Comparison of ENCODE assay signal across 1 cellular context in the genomic region with DNA sequence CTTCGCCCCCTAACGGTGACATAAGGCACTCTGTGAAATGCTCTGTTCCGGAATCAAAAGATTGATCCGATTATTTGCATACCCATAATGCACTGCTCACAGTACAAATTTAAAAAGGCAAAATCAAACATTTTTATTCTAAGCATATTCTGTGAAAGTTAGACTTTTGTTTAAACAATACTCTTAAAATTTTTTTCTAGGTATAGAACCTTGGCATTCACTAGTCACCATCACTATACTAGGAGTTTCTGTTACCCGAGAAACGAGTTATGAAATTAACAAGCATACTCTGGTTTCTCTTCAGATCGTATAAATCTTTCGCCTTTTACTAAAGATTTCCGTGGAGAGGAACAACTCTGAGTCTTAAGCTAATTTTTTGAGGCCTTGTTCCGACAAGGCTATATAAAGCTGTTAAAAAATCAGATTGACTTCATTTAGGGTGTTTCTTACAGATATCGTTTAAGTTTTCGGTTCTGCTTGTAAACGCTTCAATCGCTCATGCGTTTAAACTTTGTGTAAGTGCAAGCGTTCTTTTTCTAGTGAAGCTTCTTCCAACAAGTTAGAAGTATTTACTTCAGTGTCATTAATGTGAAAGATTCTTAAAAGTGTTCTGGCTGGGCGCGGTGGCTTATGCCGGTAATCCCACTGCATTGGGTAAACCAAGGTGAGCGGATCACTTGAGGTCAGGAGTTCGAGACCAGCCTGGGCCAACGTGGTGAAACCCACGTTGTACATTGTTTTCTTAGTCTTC.
TF ChIP-seq lines count a peak whose summit lies in the region.

TSS of gene RNU5B-1 (plus strand) at position 285 of the 751 bp plus-strand sequence.

TF ChIP-seq in HEK293, 187 proteins besides CTCF, POLR2A, EP300 and RAD21 (continued from another document and continues in another):
- TF ChIP-seq, protein P1, sequence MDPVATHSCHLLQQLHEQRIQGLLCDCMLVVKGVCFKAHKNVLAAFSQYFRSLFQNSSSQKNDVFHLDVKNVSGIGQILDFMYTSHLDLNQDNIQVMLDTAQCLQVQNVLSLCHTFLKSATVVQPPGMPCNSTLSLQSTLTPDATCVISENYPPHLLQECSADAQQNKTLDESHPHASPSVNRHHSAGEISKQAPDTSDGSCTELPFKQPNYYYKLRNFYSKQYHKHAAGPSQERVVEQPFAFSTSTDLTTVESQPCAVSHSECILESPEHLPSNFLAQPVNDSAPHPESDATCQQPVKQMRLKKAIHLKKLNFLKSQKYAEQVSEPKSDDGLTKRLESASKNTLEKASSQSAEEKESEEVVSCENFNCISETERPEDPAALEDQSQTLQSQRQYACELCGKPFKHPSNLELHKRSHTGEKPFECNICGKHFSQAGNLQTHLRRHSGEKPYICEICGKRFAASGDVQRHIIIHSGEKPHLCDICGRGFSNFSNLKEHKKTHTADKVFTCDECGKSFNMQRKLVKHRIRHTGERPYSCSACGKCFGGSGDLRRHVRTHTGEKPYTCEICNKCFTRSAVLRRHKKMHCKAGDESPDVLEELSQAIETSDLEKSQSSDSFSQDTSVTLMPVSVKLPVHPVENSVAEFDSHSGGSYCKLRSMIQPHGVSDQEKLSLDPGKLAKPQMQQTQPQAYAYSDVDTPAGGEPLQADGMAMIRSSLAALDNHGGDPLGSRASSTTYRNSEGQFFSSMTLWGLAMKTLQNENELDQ (tag by site-specific recombination; IDR thresholded peaks at IDR 0.05; ENCODE audit: low read depth) = no peak
- TF ChIP-seq, protein P2, sequence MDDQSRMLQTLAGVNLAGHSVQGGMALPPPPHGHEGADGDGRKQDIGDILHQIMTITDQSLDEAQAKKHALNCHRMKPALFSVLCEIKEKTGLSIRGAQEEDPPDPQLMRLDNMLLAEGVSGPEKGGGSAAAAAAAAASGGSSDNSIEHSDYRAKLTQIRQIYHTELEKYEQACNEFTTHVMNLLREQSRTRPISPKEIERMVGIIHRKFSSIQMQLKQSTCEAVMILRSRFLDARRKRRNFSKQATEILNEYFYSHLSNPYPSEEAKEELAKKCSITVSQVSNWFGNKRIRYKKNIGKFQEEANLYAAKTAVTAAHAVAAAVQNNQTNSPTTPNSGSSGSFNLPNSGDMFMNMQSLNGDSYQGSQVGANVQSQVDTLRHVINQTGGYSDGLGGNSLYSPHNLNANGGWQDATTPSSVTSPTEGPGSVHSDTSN (CRISPR knock-in tag; IDR thresholded peaks at IDR 0.05) = no peak
- TF ChIP-seq, protein P3, sequence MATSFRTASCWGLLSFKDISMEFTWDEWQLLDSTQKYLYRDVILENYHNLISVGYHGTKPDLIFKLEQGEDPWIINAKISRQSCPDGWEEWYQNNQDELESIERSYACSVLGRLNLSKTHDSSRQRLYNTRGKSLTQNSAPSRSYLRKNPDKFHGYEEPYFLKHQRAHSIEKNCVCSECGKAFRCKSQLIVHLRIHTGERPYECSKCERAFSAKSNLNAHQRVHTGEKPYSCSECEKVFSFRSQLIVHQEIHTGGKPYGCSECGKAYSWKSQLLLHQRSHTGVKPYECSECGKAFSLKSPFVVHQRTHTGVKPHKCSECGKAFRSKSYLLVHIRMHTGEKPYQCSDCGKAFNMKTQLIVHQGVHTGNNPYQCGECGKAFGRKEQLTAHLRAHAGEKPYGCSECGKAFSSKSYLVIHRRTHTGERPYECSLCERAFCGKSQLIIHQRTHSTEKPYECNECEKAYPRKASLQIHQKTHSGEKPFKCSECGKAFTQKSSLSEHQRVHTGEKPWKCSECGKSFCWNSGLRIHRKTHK (tag by site-specific recombination; IDR thresholded peaks at IDR 0.05) = no peak
- TF ChIP-seq ZNF433 (tag by site-specific recombination; IDR thresholded peaks at IDR 0.05; ENCODE audit: low read depth) (0 out of 2 replicates have a peak, but pooled peaks have one; percentile 2), ZXDB (tag by site-specific recombination; IDR thresholded peaks at IDR 0.05) (peak; percentile 91), ZBTB1 (tag by site-specific recombination; IDR thresholded peaks at IDR 0.05) (no peak), ZNF596 (tag by site-specific recombination; IDR thresholded peaks at IDR 0.05) (peak; percentile 86), SP7 (tag by site-specific recombination; IDR thresholded peaks at IDR 0.05) (peak; percentile 88; the same call in 1 of the 2 replicates), ZNF510 (tag by site-specific recombination; IDR thresholded peaks at IDR 0.05; ENCODE audit: insufficient replicate concordance) (no peak), ZBTB6 (tag by site-specific recombination; IDR thresholded peaks at IDR 0.05) (peak; percentile 43; the same call in 1 of the 2 replicates), SCRT1 (tag by site-specific recombination; IDR thresholded peaks at IDR 0.05; ENCODE audit: borderline replicate concordance) (peak; percentile 86; the same call in 1 of the 2 replicates), ZNF837 (tag by site-specific recombination; IDR thresholded peaks at IDR 0.05) (no peak), MYNN (tag by site-specific recombination; IDR thresholded peaks at IDR 0.05; ENCODE audit: borderline replicate concordance) (no peak), ZNF664 (tag by site-specific recombination; IDR thresholded peaks at IDR 0.05) (peak; percentile 74; the same call in 1 of the 2 replicates), ZNF580 (tag by site-specific recombination; IDR thresholded peaks at IDR 0.05) (peak; percentile 96), ZNF398 (tag by site-specific recombination; IDR thresholded peaks at IDR 0.05) (no peak), ZNF140 (tag by site-specific recombination; IDR thresholded peaks at IDR 0.05) (no peak), ZNF2 (tag by site-specific recombination; IDR thresholded peaks at IDR 0.05) (peak; percentile 83), ZNF777 (tag by site-specific recombination; IDR thresholded peaks at IDR 0.05; ENCODE audit: borderline replicate concordance) (no peak), GLI4 (tag by site-specific recombination; IDR thresholded peaks at IDR 0.05) (0 out of 2 replicates have a peak, but pooled peaks have one; percentile 13), ZBTB8A (tag by site-specific recombination; IDR thresholded peaks at IDR 0.05) (peak; percentile 63), ZNF670 (tag by site-specific recombination; IDR thresholded peaks at IDR 0.05; ENCODE audit: low read depth) (no peak), ZBTB48 (tag by site-specific recombination; IDR thresholded peaks at IDR 0.05) (peak; percentile 6; the same call in 1 of the 2 replicates), ZSCAN18 (tag by site-specific recombination; IDR thresholded peaks at IDR 0.05) (peak; percentile 77), ZNF423 (tag by site-specific recombination; IDR thresholded peaks at IDR 0.05) (no peak; the same call in 1 of the 2 replicates), ZNF555 (tag by site-specific recombination; conservative IDR thresholded peaks at IDR 0.05) (no peak), ZNF707 (tag by site-specific recombination; IDR thresholded peaks at IDR 0.05) (no peak), KLF16 (tag by site-specific recombination; IDR thresholded peaks at IDR 0.05) (peak; percentile 80), HIC1 (tag by site-specific recombination; IDR thresholded peaks at IDR 0.05) (peak; percentile 75), MEIS1 (CRISPR knock-in tag; IDR thresholded peaks at IDR 0.05; ENCODE audit: borderline replicate concordance) (no peak), ZBTB7A (tag by site-specific recombination; IDR thresholded peaks at IDR 0.05; ENCODE audit: low read depth) (0 out of 2 replicates have a peak, but pooled peaks have one; percentile 17), OVOL3 (tag by site-specific recombination; IDR thresholded peaks at IDR 0.05) (no peak; the same call in 1 of the 2 replicates), ZNF560 (tag by site-specific recombination; IDR thresholded peaks at IDR 0.05; ENCODE audit: borderline replicate concordance) (no peak), IKZF3 (tag by site-specific recombination; IDR thresholded peaks at IDR 0.05) (peak; percentile 41), ZNF529 (tag by site-specific recombination; IDR thresholded peaks at IDR 0.05; ENCODE audit: insufficient replicate concordance) (no peak), ZNF335 (tag by site-specific recombination; conservative IDR thresholded peaks at IDR 0.05) (no peak; the same call in 1 of the 2 replicates), ZNF354C (tag by site-specific recombination; IDR thresholded peaks at IDR 0.05; ENCODE audit: borderline replicate concordance, low read depth) (0 out of 2 replicates have a peak, but pooled peaks have one; percentile 12), ZNF223 (tag by site-specific recombination; IDR thresholded peaks at IDR 0.05) (no peak), KLF8 (tag by site-specific recombination; IDR thresholded peaks at IDR 0.05) (peak; percentile 81), INSM2 (tag by site-specific recombination; IDR thresholded peaks at IDR 0.05) (peak; percentile 70; the same call in 1 of the 2 replicates)
- TF ChIP-seq, protein P4, sequence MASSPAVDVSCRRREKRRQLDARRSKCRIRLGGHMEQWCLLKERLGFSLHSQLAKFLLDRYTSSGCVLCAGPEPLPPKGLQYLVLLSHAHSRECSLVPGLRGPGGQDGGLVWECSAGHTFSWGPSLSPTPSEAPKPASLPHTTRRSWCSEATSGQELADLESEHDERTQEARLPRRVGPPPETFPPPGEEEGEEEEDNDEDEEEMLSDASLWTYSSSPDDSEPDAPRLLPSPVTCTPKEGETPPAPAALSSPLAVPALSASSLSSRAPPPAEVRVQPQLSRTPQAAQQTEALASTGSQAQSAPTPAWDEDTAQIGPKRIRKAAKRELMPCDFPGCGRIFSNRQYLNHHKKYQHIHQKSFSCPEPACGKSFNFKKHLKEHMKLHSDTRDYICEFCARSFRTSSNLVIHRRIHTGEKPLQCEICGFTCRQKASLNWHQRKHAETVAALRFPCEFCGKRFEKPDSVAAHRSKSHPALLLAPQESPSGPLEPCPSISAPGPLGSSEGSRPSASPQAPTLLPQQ (tag by site-specific recombination; IDR thresholded peaks at IDR 0.05) = 0 out of 2 replicates have a peak, but pooled peaks have one; percentile 40
- TF ChIP-seq, protein P5, sequence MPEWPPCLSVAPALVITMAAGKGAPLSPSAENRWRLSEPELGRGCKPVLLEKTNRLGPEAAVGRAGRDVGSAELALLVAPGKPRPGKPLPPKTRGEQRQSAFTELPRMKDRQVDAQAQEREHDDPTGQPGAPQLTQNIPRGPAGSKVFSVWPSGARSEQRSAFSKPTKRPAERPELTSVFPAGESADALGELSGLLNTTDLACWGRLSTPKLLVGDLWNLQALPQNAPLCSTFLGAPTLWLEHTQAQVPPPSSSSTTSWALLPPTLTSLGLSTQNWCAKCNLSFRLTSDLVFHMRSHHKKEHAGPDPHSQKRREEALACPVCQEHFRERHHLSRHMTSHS (tag by site-specific recombination; IDR thresholded peaks at IDR 0.05) = no peak
